Comparison of ENCODE assay signal across 16 cellular contexts in the genomic region with DNA sequence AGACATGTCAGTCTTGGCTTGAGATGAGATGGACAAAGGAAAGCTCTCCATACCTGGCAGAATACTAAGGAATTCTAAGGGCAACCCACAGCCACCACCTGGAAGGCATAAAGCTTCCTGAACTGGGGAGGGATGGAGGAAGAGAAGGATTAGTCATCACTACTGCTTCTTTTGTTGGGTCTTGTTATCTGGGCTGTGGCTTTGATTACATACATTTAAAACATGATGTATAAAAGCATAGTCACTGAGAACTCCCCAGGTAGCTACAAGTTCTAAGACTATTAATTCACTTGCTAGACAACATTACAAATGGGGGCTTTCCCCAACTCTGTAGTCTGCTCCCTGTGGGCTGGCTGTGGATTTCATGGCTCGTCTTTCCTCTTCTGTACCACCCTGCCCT. TPM values are rescaled to one million over a fixed set of nuclear protein-coding genes. Genes with fewer than 3 reads are reported as not detected.
DNase-seq lines count a peak whose midpoint lies in the region; ATAC-seq and TF ChIP-seq lines count a peak whose summit lies in the region.
"Had no signal": no experiment of that assay in that cellular context is flagged by ENCODE, and none has a peak within 500 bp of the region (broad histone marks: within the 10 kb centered on the region; RNA-seq: fewer than 3 reads in every experiment).

No MANE protein-coding gene starts in this region.

- no peak overlapping the region for H3K4me3 Mint-ChIP-seq in MCF 10A (ENCODE audit: unreplicated experiment)
- H3K4me3 Mint-ChIP-seq in stimulated activated naive B cell treated with anti-CD40 and anti-IgM and Interleukin-4, amounts not matched to agents 10 μg/mL and 1 μg/mL and 100 μg/mL, for 72 hours: no peak overlapping the region
- H3K4me3 Mint-ChIP-seq: T-cell had no signal

- H3K27me3 Mint-ChIP-seq in MCF 10A (ENCODE audit: insufficient read depth, unreplicated experiment): no peaks in the 10 kb centered on the region
- H3K27me3 Mint-ChIP-seq in stimulated activated naive B cell treated with anti-CD40 and anti-IgM and Interleukin-4, amounts not matched to agents 10 μg/mL and 1 μg/mL and 100 μg/mL, for 72 hours: no peaks in the 10 kb centered on the region
- H3K27me3 Mint-ChIP-seq: T-cell had no signal

- H3K36me3 Mint-ChIP-seq in MCF 10A (ENCODE audit: insufficient read depth, unreplicated experiment): peaks cover 75% of the 10 kb centered on the region
- H3K36me3 Mint-ChIP-seq in stimulated activated naive B cell treated with anti-CD40 and anti-IgM and Interleukin-4, amounts not matched to agents 10 μg/mL and 1 μg/mL and 100 μg/mL, for 72 hours: peaks cover 34 to 54% of the 10 kb centered on the region in 2 donors

- TF ChIP-seq POLR2A in breast epithelium (IDR thresholded peaks at IDR 0.05): no peak

- peaks cover 11% of the 10 kb centered on the region for H3K4me1 Mint-ChIP-seq in MCF 10A (ENCODE audit: insufficient read depth, unreplicated experiment)
- H3K4me1 Mint-ChIP-seq in stimulated activated naive B cell treated with anti-CD40 and anti-IgM and Interleukin-4, amounts not matched to agents 10 μg/mL and 1 μg/mL and 100 μg/mL, for 72 hours: peaks cover 13 to 17% of the 10 kb centered on the region in 2 donors

- no peaks in the 10 kb centered on the region for H3K27me3 ChIP-seq in breast epithelium
- H3K27me3 ChIP-seq: vagina had no signal

- ATAC-seq in stimulated activated naive B cell treated with anti-CD40 and anti-IgM and Interleukin-4, amounts not matched to agents 10 μg/mL and 1 μg/mL and 100 μg/mL, for 72 hours (replicated peaks): no peak
- no peak for ATAC-seq in omental fat pad (ENCODE audit: low FRiP score)
- ATAC-seq: T-cell had no signal

- no peaks in the 10 kb centered on the region for H3K9me3 Mint-ChIP-seq in MCF 10A (ENCODE audit: unreplicated experiment)
- H3K9me3 Mint-ChIP-seq in stimulated activated naive B cell treated with anti-CD40 and anti-IgM and Interleukin-4, amounts not matched to agents 10 μg/mL and 1 μg/mL and 100 μg/mL, for 72 hours: no peaks in the 10 kb centered on the region
- H3K9me3 Mint-ChIP-seq: T-cell had no signal

- H3K27ac ChIP-seq in breast epithelium (no peak overlapping the region), RWPE1 (peak overlapping the region; percentile 45; the same call in 1 of the 2 replicates)
- H3K27ac ChIP-seq: vagina had no signal

- H3K36me3 ChIP-seq in breast epithelium: no peaks in the 10 kb centered on the region

- no peaks in the 10 kb centered on the region for H3K9me3 ChIP-seq in breast epithelium
- H3K9me3 ChIP-seq: vagina had no signal

- no peak for TF ChIP-seq CTCF in MCF 10A (IDR thresholded peaks at IDR 0.05; ENCODE audit: unreplicated experiment)
- TF ChIP-seq CTCF in breast epithelium (IDR thresholded peaks at IDR 0.05): no peak
- TF ChIP-seq CTCF in RWPE1 (conservative IDR thresholded peaks at IDR 0.05; ENCODE audit: low read depth): no peak
- TF ChIP-seq CTCF in omental fat pad (IDR thresholded peaks at IDR 0.05): no peak

- TSS peak; percentile 7 for BruUV-seq in MCF 10A (replicated peaks; lab: Mats Ljungman, UMichigan)

- DNase-seq in MCF 10A (ENCODE audit: unreplicated experiment): peak; percentile 57
- DNase-seq in breast epithelium (ENCODE audit: low spot score in 2 of 2): no peak
- DNase-seq in RWPE1 (ENCODE audit: low spot score): peak; percentile 70
- peak; percentile 37 for DNase-seq in dermis blood vessel endothelial cell
- DNase-seq in stimulated activated naive B cell treated with anti-CD40 and anti-IgM and Interleukin-4, amounts not matched to agents 10 μg/mL and 1 μg/mL and 100 μg/mL, for 72 hours: no peak
- DNase-seq in omental fat pad (ENCODE audit: low spot score): no peak
- no peak for DNase-seq in GM03348 (ENCODE audit: low spot score)
- no peak for DNase-seq in DMS79 (lab: John Stamatoyannopoulos, UW)
- DNase-seq: anterior cingulate cortex; glutamatergic neuron; KG1; kidney; NCI-H1417 treated with DMSO at 0.1 percent for 48 hours; stimulated activated CD4-positive, alpha-beta T cell treated with anti-CD3 and anti-CD28 coated beads, Interleukin-2, amount 100 ng/mL, for 24 hours; T-cell had no signal

- no peak overlapping the region for H3K4me3 ChIP-seq in breast epithelium
- H3K4me3 ChIP-seq: vagina had no signal

- H3K4me1 ChIP-seq in breast epithelium: no peaks in the 10 kb centered on the region
- H3K4me1 ChIP-seq: vagina had no signal

- intact Hi-C loops in MCF 10A (cut with micrococcal nuclease) (no loop called here), breast epithelium (cut with DNase I; ENCODE audit: low total_unique reads) (loop anchor here (10.0 kb wide), 1 partner anchor 442 kb away; no protein-coding TSS in a partner anchor)

- CTCF ChIA-PET in MCF 10A (lab: Yijun Ruan, JAX): interaction anchor here (0.7 to 2.9 kb wide), 10 partner anchors 9 to 106 kb away, joined by 3 to 18 read pairs (median 6); no protein-coding TSS in a partner anchor
- CTCF ChIA-PET in RWPE1 (lab: Yijun Ruan, JAX): interaction anchor here (0.5 to 0.9 kb wide), 3 partner anchors 20 to 45 kb away, joined by 3 to 4 read pairs (median 3); no protein-coding TSS in a partner anchor

- H3K27ac Mint-ChIP-seq in MCF 10A (ENCODE audit: low read depth, unreplicated experiment): no peak overlapping the region
- H3K27ac Mint-ChIP-seq in stimulated activated naive B cell treated with anti-CD40 and anti-IgM and Interleukin-4, amounts not matched to agents 10 μg/mL and 1 μg/mL and 100 μg/mL, for 72 hours: peak overlapping the region; percentile 75

- POLR2A ChIA-PET in MCF 10A (lab: Yijun Ruan, JAX): interaction anchor here (0.6 to 1.3 kb wide), 5 partner anchors 20 to 932 kb away, joined by 3 to 4 read pairs (median 4); partner anchors contain the start of gene RBM33
- POLR2A ChIA-PET in RWPE1 (lab: Yijun Ruan, JAX; ENCODE audit: low non-redundant PET): interaction anchor here (0.6 kb wide), 1 partner anchor 47 kb away, joined by 11 read pairs; no protein-coding TSS in a partner anchor

RNA-seq across cellular contexts. Expression of gene RBM33, which starts 58.2 kb away (rescaled TPM):
- total RNA-seq in MCF 10A (2022): 80.5 and 81.9 TPM in 2 replicates
- total RNA-seq in breast epithelium: 10 to 100 TPM; 34.9 to 58.8 (median 46.5) TPM
- 23.1 and 31.3 TPM in 2 replicates for total RNA-seq in dermis blood vessel endothelial cell
- total RNA-seq in omental fat pad: 10 to 100 TPM; 19.5 to 53.4 (median 32.0) TPM

Comparison
In these comparisons a context has a peak if more than half of its experiments do, and no peak if none do; other contexts are left out.
1. DNase-seq: peak in MCF 10A (single experiment), RWPE1 (single experiment) and dermis blood vessel endothelial cell (single experiment); none in breast epithelium (0 of 2), stimulated activated naive B cell treated with anti-CD40 and anti-IgM and Interleukin-4, amounts not matched to agents 10 μg/mL and 1 μg/mL and 100 μg/mL, for 72 hours (single experiment), omental fat pad (single experiment), GM03348 (single experiment) and DMS79 (single experiment).